8 cellular contexts compared by ENCODE assay signal in the genomic region with DNA sequence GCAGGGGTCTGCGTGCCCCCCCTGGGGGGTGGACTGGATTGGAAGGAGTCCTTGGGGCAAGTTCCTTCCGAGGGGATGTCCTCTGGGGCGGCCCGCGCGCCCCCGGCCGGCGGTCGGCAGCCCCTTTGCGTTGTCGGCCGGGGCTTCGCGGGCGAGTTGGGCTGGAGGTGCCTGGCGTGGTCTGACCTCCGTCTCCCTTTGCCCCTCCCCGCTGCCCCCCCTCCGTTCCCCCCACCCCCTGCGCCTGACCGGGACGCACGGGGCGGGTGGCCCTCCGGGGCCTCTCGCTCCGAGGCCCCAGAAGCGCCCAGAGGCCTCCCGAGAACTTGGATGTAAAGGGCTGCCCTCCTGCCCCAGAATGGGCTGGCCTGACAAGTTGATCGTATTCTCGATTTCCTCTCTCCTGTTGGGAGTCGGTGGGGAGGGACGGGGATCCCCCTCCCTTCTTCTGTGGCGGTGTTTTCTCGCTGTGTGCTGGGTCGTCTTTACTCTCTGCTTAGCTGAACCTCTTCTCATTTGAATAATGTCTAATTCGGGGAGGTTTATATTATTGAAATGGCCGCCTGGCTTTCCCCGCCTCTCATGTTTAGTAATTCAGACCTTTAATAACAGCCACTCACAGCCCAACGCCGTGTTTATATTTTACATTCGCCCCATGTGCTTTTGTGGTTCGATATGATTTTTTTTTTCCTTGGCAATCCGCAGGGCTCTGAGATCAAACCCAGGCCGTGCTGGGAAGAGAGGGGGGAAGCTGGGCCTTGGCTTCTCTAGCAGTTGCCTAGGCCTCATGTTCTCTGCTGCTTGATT. TPM values are rescaled to one million over a fixed set of nuclear protein-coding genes. Genes with fewer than 3 reads are reported as not detected.
A peak's percentile ranks its signal among the peaks of the same experiment; 100 is the strongest.
DNase-seq lines count a peak whose midpoint lies in the region; ATAC-seq and TF ChIP-seq lines count a peak whose summit lies in the region.

No MANE protein-coding gene starts in this region.

- H3K36me3 ChIP-seq in suprapubic skin = no peaks in the 10 kb centered on the region

- TF ChIP-seq CTCF in suprapubic skin (IDR thresholded peaks at IDR 0.05) = no peak

- peak; percentile 51 for ATAC-seq in GM21825 (IDR thresholded peaks at IDR 0.05; ENCODE audit: unreplicated experiment)

- DNase-seq in EL = peak; percentile 71
- DNase-seq in Kasumi-1 (lab: John Stamatoyannopoulos, UW) = peak; percentile 91 to 93
- DNase-seq in SIG-M5 treated with dmso at 0.1 percent for 504 hours (lab: John Stamatoyannopoulos, UW; ENCODE audit: unreplicated experiment) = peak; percentile 91
- peak; percentile 17 to 48 (median 34) for DNase-seq in activated naive CD4-positive, alpha-beta T cell (lab: John Stamatoyannopoulos, UW)
- DNase-seq in germinal center (ENCODE audit: low spot score) = peak; percentile 63
- peak in 50 of 56 donors; percentile 4 to 82 (median 55) for DNase-seq in nucleus accumbens (lab: John Stamatoyannopoulos, UW)
- DNase-seq in suprapubic skin (ENCODE audit: low spot score in 2 of 2) = peak; percentile 76 to 83

- peak in 1 of 2 donors; percentile 62 for TF ChIP-seq POLR2A in suprapubic skin (IDR thresholded peaks at IDR 0.05)

- H3K27me3 ChIP-seq in suprapubic skin = no peaks in the 10 kb centered on the region

- peaks cover 33% of the 10 kb centered on the region for H3K4me1 ChIP-seq in suprapubic skin

- peak overlapping the region; percentile 98 for H3K27ac ChIP-seq in suprapubic skin

- H3K9me3 ChIP-seq in suprapubic skin = no peaks in the 10 kb centered on the region

- H3K4me3 ChIP-seq in suprapubic skin = peak overlapping the region; percentile 98

- no peak for TF ChIP-seq EP300 in suprapubic skin (IDR thresholded peaks at IDR 0.05)

- WGBS in suprapubic skin = 1% methylated on average over 18 of the region's 46 CpGs

RNA-seq across cellular contexts. Expression of a gene that starts 1.3 kb away (rescaled TPM):
- 10 to 100 TPM in 3 of 4 donors, 1 to 10 TPM in 1; 8.4 to 32.1 (median 17.5) TPM for total RNA-seq in suprapubic skin

Comparison
In these comparisons a context has a peak if more than half of its experiments do, and no peak if none do; other contexts are left out.
1. Peak in every context shown above with its lines: DNase-seq, ATAC-seq, H3K4me3 ChIP-seq and H3K27ac ChIP-seq.
2. DNase-seq: peak in every context shown above with its lines; median percentile 92 in Kasumi-1; 91 in SIG-M5 treated with dmso at 0.1 percent for 504 hours; 80 in suprapubic skin; 71 in EL; 63 in germinal center; 55 in nucleus accumbens; 34 in activated naive CD4-positive, alpha-beta T cell.